Comparison of ENCODE assay signal across 1 cellular context in genomic region chr3:19046440-19046839, GRCh38.
TF ChIP-seq lines count a peak whose summit lies in the region.

No MANE protein-coding gene starts in this region.

TF ChIP-seq in HepG2, 621 proteins besides CTCF, POLR2A, EP300 and RAD21:
- no peak for TF ChIP-seq ZNF768 (CRISPR knock-in tag; IDR thresholded peaks at IDR 0.05)
- TF ChIP-seq STAG1 (CRISPR knock-in tag; IDR thresholded peaks at IDR 0.05), result peak; percentile 37; the same call in 1 of the 2 replicates
TF ChIP-seq in HepG2: peak in this region for 1.
